ENCODE assay signal across 15 cellular contexts in the genomic region with DNA sequence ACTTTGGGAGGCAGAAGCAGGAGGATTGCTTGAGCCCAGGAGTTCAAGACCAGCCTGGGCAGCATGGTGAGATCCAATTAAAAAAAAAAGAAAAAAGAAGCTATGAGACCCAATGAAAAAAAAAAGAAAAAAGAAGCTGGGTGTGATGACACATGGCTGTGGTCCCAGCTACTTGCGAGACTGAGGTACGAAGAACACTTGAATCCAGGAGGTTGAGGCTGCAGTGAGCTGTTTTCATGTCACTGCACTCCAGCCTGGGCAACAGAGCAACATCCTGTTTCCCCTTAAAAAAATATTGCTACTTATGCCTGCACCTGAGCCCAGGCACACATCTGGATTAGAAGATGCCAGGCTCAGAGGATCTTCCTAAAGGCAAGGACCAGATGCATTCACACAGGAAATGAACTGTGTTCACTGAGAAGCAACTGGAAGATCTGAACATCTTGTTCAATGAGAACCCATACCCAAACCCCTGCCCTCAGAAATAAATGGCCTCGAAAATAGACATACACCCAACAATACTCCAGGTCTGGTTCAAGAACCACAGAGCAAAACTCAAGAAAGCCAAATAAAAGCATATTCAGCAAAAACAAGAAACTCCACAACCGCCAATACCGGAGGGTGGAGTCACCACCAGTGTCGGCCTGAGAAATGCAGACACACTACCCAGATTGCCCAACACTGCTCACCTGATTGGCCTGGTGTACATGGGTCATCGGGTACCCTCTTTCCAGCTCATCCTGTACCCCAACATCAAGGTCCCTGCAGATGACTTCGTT.
"Had no signal": no experiment of that assay in that cellular context is flagged by ENCODE, and none has a peak within 500 bp of the region (broad histone marks: within the 10 kb centered on the region; RNA-seq: fewer than 3 reads in every experiment).

No MANE protein-coding gene starts in this region.

- DNase-seq: activated CD4-positive, alpha-beta T cell treated with anti-CD3 and anti-CD28 coated beads, Interleukin-2, amount 50 U/mL, for 1 hour; activated gamma-delta T cell; activated T-cell treated with anti-CD3 and anti-CD28 coated beads, Interleukin-2, amount 50 U/mL, for 48 hours; amniotic stem cell; colonic mucosa; effector CD4-positive, alpha-beta T cell; foreskin melanocyte; nephron progenitor cell; sigmoid colon; spleen; stimulated activated naive CD8-positive, alpha-beta T cell treated with anti-CD3 and anti-CD28 coated beads, Interleukin-15, amount 100 ng/mL, for 72 hours; testis had no signal

- H3K4me1 ChIP-seq: colonic mucosa had no signal

- H3K36me3 ChIP-seq: colonic mucosa had no signal

- ATAC-seq: activated CD4-positive, CD25-positive, alpha-beta regulatory T cell treated with anti-CD3 and anti-CD28 coated beads, Interleukin-2, amount 50 U/mL, for 24 hours; stimulated activated naive CD8-positive, alpha-beta T cell treated with anti-CD3 and anti-CD28 coated beads, Interleukin-15, amount 100 ng/mL, for 72 hours had no signal

- H3K4me3 Mint-ChIP-seq: activated naive CD8-positive, alpha-beta T cell; nephron progenitor cell; stimulated activated naive CD8-positive, alpha-beta T cell treated with anti-CD3 and anti-CD28 coated beads, Interleukin-15, amount 100 ng/mL, for 72 hours had no signal

- H3K9me3 ChIP-seq: colonic mucosa, sigmoid colon, spleen, testis had no signal

- H3K27ac ChIP-seq: colonic mucosa, epithelial cell of prostate, sigmoid colon, testis had no signal

- H3K4me3 ChIP-seq: colonic mucosa, sigmoid colon, spleen, testis had no signal

- H3K27me3 ChIP-seq: colonic mucosa, sigmoid colon, spleen, testis had no signal

- H3K27ac Mint-ChIP-seq: activated naive CD8-positive, alpha-beta T cell; nephron progenitor cell; stimulated activated naive CD8-positive, alpha-beta T cell treated with anti-CD3 and anti-CD28 coated beads, Interleukin-15, amount 100 ng/mL, for 72 hours had no signal
